In the genomic region with DNA sequence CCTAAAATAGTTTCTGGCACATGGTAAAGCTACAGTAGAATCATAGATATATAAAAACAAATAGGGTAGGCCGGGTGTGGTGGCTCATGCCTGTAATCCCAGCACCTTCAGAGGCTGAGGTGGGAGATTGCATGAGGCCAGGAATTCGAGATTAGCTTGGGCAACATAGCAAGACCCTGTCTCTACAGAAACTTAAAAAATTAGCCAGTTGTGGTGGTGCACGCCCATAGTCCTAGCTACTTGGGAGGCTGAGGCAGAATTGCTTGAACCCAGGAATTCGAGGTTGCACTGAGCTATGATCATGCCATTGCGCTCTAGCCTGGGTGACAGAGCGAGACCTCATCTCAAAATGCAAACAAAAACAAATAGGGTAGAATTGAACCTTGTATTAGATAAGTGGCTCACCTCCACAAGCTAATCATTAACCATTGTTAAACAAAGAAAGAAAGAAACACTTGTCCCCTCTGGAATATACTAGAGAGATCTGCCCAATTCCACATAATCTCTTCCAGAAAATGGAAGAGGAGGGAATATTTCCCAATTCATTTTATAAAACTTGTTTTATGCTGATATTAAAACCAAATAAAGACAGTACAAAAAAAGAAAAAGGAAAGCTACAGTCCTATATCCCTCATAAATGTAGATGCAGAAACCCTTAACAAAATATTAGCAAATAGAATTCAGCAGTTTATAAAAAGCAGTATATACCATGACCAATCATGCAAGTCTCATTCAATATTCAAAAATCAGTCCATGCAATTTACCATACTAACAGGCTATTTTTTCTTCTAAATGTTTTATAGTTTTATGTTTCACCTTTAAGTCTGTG, we compare ENCODE assay signal across 1 cellular context.
TF ChIP-seq lines count a peak whose summit lies in the region.

No MANE protein-coding gene starts in this region.

TF ChIP-seq in HepG2, 621 proteins besides CTCF, POLR2A, EP300 and RAD21 (continued from another document and continues in another):
- peak; percentile 63; the same call in 1 of the 2 replicates for TF ChIP-seq ZNF230 (CRISPR knock-in tag; IDR thresholded peaks at IDR 0.05)
- TF ChIP-seq, protein P1, sequence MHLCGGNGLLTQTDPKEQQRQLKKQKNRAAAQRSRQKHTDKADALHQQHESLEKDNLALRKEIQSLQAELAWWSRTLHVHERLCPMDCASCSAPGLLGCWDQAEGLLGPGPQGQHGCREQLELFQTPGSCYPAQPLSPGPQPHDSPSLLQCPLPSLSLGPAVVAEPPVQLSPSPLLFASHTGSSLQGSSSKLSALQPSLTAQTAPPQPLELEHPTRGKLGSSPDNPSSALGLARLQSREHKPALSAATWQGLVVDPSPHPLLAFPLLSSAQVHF (CRISPR knock-in tag; IDR thresholded peaks at IDR 0.05), result no peak
- no peak for TF ChIP-seq AGO2 (optimal IDR thresholded peaks at IDR 0.05; ENCODE audit: low read depth, low read length)
- TF ChIP-seq, protein P2, sequence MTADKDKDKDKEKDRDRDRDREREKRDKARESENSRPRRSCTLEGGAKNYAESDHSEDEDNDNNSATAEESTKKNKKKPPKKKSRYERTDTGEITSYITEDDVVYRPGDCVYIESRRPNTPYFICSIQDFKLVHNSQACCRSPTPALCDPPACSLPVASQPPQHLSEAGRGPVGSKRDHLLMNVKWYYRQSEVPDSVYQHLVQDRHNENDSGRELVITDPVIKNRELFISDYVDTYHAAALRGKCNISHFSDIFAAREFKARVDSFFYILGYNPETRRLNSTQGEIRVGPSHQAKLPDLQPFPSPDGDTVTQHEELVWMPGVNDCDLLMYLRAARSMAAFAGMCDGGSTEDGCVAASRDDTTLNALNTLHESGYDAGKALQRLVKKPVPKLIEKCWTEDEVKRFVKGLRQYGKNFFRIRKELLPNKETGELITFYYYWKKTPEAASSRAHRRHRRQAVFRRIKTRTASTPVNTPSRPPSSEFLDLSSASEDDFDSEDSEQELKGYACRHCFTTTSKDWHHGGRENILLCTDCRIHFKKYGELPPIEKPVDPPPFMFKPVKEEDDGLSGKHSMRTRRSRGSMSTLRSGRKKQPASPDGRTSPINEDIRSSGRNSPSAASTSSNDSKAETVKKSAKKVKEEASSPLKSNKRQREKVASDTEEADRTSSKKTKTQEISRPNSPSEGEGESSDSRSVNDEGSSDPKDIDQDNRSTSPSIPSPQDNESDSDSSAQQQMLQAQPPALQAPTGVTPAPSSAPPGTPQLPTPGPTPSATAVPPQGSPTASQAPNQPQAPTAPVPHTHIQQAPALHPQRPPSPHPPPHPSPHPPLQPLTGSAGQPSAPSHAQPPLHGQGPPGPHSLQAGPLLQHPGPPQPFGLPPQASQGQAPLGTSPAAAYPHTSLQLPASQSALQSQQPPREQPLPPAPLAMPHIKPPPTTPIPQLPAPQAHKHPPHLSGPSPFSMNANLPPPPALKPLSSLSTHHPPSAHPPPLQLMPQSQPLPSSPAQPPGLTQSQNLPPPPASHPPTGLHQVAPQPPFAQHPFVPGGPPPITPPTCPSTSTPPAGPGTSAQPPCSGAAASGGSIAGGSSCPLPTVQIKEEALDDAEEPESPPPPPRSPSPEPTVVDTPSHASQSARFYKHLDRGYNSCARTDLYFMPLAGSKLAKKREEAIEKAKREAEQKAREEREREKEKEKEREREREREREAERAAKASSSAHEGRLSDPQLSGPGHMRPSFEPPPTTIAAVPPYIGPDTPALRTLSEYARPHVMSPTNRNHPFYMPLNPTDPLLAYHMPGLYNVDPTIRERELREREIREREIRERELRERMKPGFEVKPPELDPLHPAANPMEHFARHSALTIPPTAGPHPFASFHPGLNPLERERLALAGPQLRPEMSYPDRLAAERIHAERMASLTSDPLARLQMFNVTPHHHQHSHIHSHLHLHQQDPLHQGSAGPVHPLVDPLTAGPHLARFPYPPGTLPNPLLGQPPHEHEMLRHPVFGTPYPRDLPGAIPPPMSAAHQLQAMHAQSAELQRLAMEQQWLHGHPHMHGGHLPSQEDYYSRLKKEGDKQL (CRISPR knock-in tag; IDR thresholded peaks at IDR 0.05; ENCODE audit: low read depth), result peak; percentile 87
- TF ChIP-seq, protein P3, sequence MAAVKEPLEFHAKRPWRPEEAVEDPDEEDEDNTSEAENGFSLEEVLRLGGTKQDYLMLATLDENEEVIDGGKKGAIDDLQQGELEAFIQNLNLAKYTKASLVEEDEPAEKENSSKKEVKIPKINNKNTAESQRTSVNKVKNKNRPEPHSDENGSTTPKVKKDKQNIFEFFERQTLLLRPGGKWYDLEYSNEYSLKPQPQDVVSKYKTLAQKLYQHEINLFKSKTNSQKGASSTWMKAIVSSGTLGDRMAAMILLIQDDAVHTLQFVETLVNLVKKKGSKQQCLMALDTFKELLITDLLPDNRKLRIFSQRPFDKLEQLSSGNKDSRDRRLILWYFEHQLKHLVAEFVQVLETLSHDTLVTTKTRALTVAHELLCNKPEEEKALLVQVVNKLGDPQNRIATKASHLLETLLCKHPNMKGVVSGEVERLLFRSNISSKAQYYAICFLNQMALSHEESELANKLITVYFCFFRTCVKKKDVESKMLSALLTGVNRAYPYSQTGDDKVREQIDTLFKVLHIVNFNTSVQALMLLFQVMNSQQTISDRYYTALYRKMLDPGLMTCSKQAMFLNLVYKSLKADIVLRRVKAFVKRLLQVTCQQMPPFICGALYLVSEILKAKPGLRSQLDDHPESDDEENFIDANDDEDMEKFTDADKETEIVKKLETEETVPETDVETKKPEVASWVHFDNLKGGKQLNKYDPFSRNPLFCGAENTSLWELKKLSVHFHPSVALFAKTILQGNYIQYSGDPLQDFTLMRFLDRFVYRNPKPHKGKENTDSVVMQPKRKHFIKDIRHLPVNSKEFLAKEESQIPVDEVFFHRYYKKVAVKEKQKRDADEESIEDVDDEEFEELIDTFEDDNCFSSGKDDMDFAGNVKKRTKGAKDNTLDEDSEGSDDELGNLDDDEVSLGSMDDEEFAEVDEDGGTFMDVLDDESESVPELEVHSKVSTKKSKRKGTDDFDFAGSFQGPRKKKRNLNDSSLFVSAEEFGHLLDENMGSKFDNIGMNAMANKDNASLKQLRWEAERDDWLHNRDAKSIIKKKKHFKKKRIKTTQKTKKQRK (IDR thresholded peaks at IDR 0.05; ENCODE audit: low read length), result no peak
- 0 out of 2 replicates have a peak, but pooled peaks have one; percentile 49 for TF ChIP-seq ZNF766 (CRISPR knock-in tag; IDR thresholded peaks at IDR 0.05; ENCODE audit: borderline replicate concordance)
- TF ChIP-seq, protein P4, sequence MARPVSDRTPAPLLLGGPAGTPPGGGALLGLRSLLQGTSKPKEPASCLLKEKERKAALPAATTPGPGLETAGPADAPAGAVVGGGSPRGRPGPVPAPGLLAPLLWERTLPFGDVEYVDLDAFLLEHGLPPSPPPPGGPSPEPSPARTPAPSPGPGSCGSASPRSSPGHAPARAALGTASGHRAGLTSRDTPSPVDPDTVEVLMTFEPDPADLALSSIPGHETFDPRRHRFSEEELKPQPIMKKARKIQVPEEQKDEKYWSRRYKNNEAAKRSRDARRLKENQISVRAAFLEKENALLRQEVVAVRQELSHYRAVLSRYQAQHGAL (CRISPR knock-in tag; IDR thresholded peaks at IDR 0.05; ENCODE audit: not compliant biosample characterization), result peak; percentile 71
- TF ChIP-seq XBP1 (CRISPR knock-in tag; IDR thresholded peaks at IDR 0.05), result peak; percentile 80; the same call in 1 of the 2 replicates
- TF ChIP-seq, protein P5, sequence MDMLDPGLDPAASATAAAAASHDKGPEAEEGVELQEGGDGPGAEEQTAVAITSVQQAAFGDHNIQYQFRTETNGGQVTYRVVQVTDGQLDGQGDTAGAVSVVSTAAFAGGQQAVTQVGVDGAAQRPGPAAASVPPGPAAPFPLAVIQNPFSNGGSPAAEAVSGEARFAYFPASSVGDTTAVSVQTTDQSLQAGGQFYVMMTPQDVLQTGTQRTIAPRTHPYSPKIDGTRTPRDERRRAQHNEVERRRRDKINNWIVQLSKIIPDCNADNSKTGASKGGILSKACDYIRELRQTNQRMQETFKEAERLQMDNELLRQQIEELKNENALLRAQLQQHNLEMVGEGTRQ (IDR thresholded peaks at IDR 0.05; ENCODE audit: low read depth, low read length), result no peak
- TF ChIP-seq, protein P5 (CRISPR knock-in tag; IDR thresholded peaks at IDR 0.05; ENCODE audit: borderline replicate concordance), result no peak
- no peak; the same call in 1 of the 2 replicates for TF ChIP-seq ZNF629 (CRISPR knock-in tag; conservative IDR thresholded peaks at IDR 0.05)
- no peak for TF ChIP-seq RORA (CRISPR knock-in tag; IDR thresholded peaks at IDR 0.05)
- TF ChIP-seq NFKBIZ (CRISPR knock-in tag; IDR thresholded peaks at IDR 0.05), result 0 out of 2 replicates have a peak, but pooled peaks have one; percentile 43
- TF ChIP-seq, protein P6, sequence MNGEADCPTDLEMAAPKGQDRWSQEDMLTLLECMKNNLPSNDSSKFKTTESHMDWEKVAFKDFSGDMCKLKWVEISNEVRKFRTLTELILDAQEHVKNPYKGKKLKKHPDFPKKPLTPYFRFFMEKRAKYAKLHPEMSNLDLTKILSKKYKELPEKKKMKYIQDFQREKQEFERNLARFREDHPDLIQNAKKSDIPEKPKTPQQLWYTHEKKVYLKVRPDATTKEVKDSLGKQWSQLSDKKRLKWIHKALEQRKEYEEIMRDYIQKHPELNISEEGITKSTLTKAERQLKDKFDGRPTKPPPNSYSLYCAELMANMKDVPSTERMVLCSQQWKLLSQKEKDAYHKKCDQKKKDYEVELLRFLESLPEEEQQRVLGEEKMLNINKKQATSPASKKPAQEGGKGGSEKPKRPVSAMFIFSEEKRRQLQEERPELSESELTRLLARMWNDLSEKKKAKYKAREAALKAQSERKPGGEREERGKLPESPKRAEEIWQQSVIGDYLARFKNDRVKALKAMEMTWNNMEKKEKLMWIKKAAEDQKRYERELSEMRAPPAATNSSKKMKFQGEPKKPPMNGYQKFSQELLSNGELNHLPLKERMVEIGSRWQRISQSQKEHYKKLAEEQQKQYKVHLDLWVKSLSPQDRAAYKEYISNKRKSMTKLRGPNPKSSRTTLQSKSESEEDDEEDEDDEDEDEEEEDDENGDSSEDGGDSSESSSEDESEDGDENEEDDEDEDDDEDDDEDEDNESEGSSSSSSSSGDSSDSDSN (CRISPR knock-in tag; IDR thresholded peaks at IDR 0.05), result peak; percentile 39; the same call in 1 of the 2 replicates
- TF ChIP-seq, protein P7, sequence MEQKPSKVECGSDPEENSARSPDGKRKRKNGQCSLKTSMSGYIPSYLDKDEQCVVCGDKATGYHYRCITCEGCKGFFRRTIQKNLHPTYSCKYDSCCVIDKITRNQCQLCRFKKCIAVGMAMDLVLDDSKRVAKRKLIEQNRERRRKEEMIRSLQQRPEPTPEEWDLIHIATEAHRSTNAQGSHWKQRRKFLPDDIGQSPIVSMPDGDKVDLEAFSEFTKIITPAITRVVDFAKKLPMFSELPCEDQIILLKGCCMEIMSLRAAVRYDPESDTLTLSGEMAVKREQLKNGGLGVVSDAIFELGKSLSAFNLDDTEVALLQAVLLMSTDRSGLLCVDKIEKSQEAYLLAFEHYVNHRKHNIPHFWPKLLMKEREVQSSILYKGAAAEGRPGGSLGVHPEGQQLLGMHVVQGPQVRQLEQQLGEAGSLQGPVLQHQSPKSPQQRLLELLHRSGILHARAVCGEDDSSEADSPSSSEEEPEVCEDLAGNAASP (CRISPR knock-in tag; IDR thresholded peaks at IDR 0.05; ENCODE audit: borderline replicate concordance), result peak; percentile 87
- peak; percentile 72; the same call in 1 of the 2 replicates for TF ChIP-seq NFATC3 (CRISPR knock-in tag; IDR thresholded peaks at IDR 0.05)
- TF ChIP-seq, protein P8, sequence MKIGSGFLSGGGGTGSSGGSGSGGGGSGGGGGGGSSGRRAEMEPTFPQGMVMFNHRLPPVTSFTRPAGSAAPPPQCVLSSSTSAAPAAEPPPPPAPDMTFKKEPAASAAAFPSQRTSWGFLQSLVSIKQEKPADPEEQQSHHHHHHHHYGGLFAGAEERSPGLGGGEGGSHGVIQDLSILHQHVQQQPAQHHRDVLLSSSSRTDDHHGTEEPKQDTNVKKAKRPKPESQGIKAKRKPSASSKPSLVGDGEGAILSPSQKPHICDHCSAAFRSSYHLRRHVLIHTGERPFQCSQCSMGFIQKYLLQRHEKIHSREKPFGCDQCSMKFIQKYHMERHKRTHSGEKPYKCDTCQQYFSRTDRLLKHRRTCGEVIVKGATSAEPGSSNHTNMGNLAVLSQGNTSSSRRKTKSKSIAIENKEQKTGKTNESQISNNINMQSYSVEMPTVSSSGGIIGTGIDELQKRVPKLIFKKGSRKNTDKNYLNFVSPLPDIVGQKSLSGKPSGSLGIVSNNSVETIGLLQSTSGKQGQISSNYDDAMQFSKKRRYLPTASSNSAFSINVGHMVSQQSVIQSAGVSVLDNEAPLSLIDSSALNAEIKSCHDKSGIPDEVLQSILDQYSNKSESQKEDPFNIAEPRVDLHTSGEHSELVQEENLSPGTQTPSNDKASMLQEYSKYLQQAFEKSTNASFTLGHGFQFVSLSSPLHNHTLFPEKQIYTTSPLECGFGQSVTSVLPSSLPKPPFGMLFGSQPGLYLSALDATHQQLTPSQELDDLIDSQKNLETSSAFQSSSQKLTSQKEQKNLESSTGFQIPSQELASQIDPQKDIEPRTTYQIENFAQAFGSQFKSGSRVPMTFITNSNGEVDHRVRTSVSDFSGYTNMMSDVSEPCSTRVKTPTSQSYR (CRISPR knock-in tag; IDR thresholded peaks at IDR 0.05; ENCODE audit: borderline replicate concordance), result peak; percentile 58; the same call in 1 of the 2 replicates
- peak; percentile 88 for TF ChIP-seq ZNF12 (CRISPR knock-in tag; IDR thresholded peaks at IDR 0.05)
- no peak for TF ChIP-seq TP53 (CRISPR knock-in tag; conservative IDR thresholded peaks at IDR 0.05)
- TF ChIP-seq ZNF530 (CRISPR knock-in tag; IDR thresholded peaks at IDR 0.05; ENCODE audit: low read depth), result no peak
- TF ChIP-seq, protein P9, sequence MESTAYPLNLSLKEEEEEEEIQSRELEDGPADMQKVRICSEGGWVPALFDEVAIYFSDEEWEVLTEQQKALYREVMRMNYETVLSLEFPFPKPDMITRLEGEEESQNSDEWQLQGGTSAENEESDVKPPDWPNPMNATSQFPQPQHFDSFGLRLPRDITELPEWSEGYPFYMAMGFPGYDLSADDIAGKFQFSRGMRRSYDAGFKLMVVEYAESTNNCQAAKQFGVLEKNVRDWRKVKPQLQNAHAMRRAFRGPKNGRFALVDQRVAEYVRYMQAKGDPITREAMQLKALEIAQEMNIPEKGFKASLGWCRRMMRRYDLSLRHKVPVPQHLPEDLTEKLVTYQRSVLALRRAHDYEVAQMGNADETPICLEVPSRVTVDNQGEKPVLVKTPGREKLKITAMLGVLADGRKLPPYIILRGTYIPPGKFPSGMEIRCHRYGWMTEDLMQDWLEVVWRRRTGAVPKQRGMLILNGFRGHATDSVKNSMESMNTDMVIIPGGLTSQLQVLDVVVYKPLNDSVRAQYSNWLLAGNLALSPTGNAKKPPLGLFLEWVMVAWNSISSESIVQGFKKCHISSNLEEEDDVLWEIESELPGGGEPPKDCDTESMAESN (CRISPR knock-in tag; conservative IDR thresholded peaks at IDR 0.05), result no peak; the same call in none of the 2 replicates
- TF ChIP-seq ATF7-NPFF (CRISPR knock-in tag; IDR thresholded peaks at IDR 0.05; ENCODE audit: low read depth), result no peak
- 0 out of 2 replicates have a peak, but pooled peaks have one; percentile 60 for TF ChIP-seq SRF (IDR thresholded peaks at IDR 0.05; ENCODE audit: low read depth, low read length)
- TF ChIP-seq STAG1 (CRISPR knock-in tag; IDR thresholded peaks at IDR 0.05), result no peak
- TF ChIP-seq, protein P10, sequence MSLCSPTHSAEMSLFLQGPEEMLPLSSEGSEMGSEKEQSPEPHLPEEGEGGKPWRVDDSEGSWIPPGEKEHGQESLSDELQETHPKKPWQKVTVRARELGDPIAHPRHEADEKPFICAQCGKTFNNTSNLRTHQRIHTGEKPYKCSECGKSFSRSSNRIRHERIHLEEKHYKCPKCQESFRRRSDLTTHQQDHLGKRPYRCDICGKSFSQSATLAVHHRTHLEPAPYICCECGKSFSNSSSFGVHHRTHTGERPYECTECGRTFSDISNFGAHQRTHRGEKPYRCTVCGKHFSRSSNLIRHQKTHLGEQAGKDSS (CRISPR knock-in tag; IDR thresholded peaks at IDR 0.05; ENCODE audit: borderline replicate concordance, low read depth), result no peak; the same call in 1 of the 2 replicates
